In genomic region chr17:81438024-81438664, GRCh38 we compare ENCODE assay signal across 20 cellular contexts. TPM values are rescaled to one million over a fixed set of nuclear protein-coding genes. Genes with fewer than 3 reads are reported as not detected.
"Had no signal": no experiment of that assay in that cellular context is flagged by ENCODE, and none has a peak within 500 bp of the region (broad histone marks: within the 10 kb centered on the region; RNA-seq: fewer than 3 reads in every experiment).

No MANE protein-coding gene starts in this region.

- H3K36me3 ChIP-seq: breast epithelium had no signal

- ATAC-seq: activated naive CD8-positive, alpha-beta T cell treated with anti-CD3 and anti-CD28 coated beads, Interleukin-2, amount 50 U/mL, for 24 hours; activated T-helper 17 cell treated with anti-CD3 and anti-CD28 coated beads, Interleukin-2, amount 50 U/mL, for 72 hours; left lobe of liver; mucosa of descending colon had no signal

- H3K36me3 Mint-ChIP-seq: naive thymus-derived CD8-positive, alpha-beta T cell; type B pancreatic cell had no signal

- H3K27me3 Mint-ChIP-seq: progenitor cell of endocrine pancreas, type B pancreatic cell had no signal

- H3K4me3 ChIP-seq: breast epithelium, mucosa of descending colon had no signal

- H3K27ac ChIP-seq: breast epithelium had no signal

- H3K9me3 ChIP-seq: breast epithelium, mucosa of descending colon had no signal

- H3K27ac Mint-ChIP-seq: activated CD4-positive, alpha-beta T cell treated with anti-CD3 and anti-CD28 coated beads, Interleukin-2, amount 10 ng/mL, durations not matched to agents 7 days and 5 days; activated naive CD8-positive, alpha-beta T cell treated with anti-CD3 and anti-CD28 coated beads, Interleukin-2, amount 50 U/mL, for 24 hours; activated T-helper 17 cell treated with anti-CD3 and anti-CD28 coated beads, Interleukin-2, amount 50 U/mL, for 72 hours; naive thymus-derived CD8-positive, alpha-beta T cell; progenitor cell of endocrine pancreas; T-helper 2 cell treated with Interferon-gamma antibody and Interleukin-4, amounts not matched to agents 5 μg/mL and 100 μg/mL, for 36 hours; type B pancreatic cell had no signal

- DNase-seq: activated CD4-positive, alpha-beta T cell treated with anti-CD3 and anti-CD28 coated beads, Interleukin-2, amount 10 ng/mL, durations not matched to agents 7 days and 5 days; activated CD8-positive, alpha-beta memory T cell treated with anti-CD3 and anti-CD28 coated beads for 24 hours; activated naive CD4-positive, alpha-beta T cell treated with Interleukin-2 at 50 U/mL for 16 hours; activated naive CD8-positive, alpha-beta T cell treated with anti-CD3 and anti-CD28 coated beads, Interleukin-2, amount 50 U/mL, for 24 hours; aorta; cerebellar nuclear complex; mucosa of descending colon; naive thymus-derived CD8-positive, alpha-beta T cell; right cardiac atrium; small intestine; stimulated activated CD4-positive, alpha-beta T cell treated with anti-CD3 and anti-CD28 coated beads, Interleukin-4, amount 100 ng/mL, for 4 hours; stimulated activated CD8-positive, alpha-beta memory T cell treated with anti-CD3 and anti-CD28 coated beads, Interleukin-4, amount 100 ng/mL, for 48 hours; stimulated activated naive CD4-positive, alpha-beta T cell treated with Interleukin-2 at 50 U/mL for 16 hours; substantia nigra had no signal

- H3K4me3 Mint-ChIP-seq: activated CD4-positive, alpha-beta T cell treated with anti-CD3 and anti-CD28 coated beads, Interleukin-2, amount 10 ng/mL, durations not matched to agents 7 days and 5 days; activated naive CD8-positive, alpha-beta T cell treated with anti-CD3 and anti-CD28 coated beads, Interleukin-2, amount 50 U/mL, for 24 hours; activated T-helper 17 cell treated with anti-CD3 and anti-CD28 coated beads, Interleukin-2, amount 50 U/mL, for 72 hours; naive thymus-derived CD8-positive, alpha-beta T cell; T-helper 2 cell treated with Interferon-gamma antibody and Interleukin-4, amounts not matched to agents 5 μg/mL and 100 μg/mL, for 36 hours; type B pancreatic cell had no signal

- H3K4me1 Mint-ChIP-seq: activated T-helper 17 cell treated with anti-CD3 and anti-CD28 coated beads, Interleukin-2, amount 50 U/mL, for 72 hours had no signal

- H3K9me3 Mint-ChIP-seq: activated CD4-positive, alpha-beta T cell treated with anti-CD3 and anti-CD28 coated beads, Interleukin-2, amount 10 ng/mL, durations not matched to agents 7 days and 5 days; activated naive CD8-positive, alpha-beta T cell treated with anti-CD3 and anti-CD28 coated beads, Interleukin-2, amount 50 U/mL, for 24 hours; activated T-helper 17 cell treated with anti-CD3 and anti-CD28 coated beads, Interleukin-2, amount 50 U/mL, for 72 hours; naive thymus-derived CD8-positive, alpha-beta T cell; T-helper 2 cell treated with Interferon-gamma antibody and Interleukin-4, amounts not matched to agents 5 μg/mL and 100 μg/mL, for 36 hours; type B pancreatic cell had no signal

- H3K27me3 ChIP-seq: breast epithelium had no signal

RNA-seq across cellular contexts. Expression of gene BAHCC1, which starts 42.9 kb away (rescaled TPM):
- total RNA-seq: activated CD4-positive, alpha-beta T cell treated with anti-CD3 and anti-CD28 coated beads, Interleukin-2, amount 10 ng/mL, durations not matched to agents 7 days and 5 days; naive thymus-derived CD8-positive, alpha-beta T cell had no signal
- polyA plus RNA-seq: naive thymus-derived CD8-positive, alpha-beta T cell had no signal
